In the genomic region with DNA sequence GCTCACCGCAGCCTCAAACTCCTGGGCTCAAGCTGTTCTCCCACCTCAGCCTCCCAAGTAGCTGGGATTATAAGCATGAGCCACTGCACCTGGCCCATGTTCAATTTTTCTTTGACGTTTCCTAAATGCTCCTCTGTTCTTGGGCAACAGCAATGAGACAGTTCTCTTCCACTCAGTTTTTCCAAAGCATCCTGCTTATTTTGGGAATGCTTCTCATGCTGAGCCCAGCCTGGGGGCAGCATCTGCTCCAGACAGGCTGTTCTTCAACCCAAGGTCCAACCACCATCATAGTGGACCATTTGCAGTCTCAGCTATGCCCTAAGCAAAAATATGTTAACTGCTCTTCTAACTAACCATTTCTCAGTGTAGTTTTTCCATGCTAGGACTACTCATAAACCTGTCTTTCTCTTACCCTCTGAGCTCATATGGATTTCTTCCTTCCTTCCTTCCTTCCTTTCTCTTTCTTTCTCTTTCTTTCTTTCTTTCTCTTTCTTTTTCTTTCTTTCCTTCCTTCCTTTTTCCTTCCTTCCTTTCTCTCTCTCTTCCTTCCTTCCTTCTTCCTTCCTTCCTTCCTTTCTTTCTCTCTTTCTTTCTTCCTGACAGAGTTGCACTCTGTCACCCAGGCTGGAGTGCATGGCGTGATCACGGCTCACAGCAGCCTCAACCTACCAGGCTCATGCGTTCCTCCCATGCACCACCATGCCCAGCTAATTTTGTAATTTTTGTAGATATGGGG, we compare ENCODE assay signal across 17 cellular contexts.
"Had no signal": no experiment of that assay in that cellular context is flagged by ENCODE, and none has a peak within 500 bp of the region (broad histone marks: within the 10 kb centered on the region; RNA-seq: fewer than 3 reads in every experiment).

No MANE protein-coding gene starts in this region.

- DNase-seq: activated CD4-positive, alpha-beta T cell treated with anti-CD3 and anti-CD28 coated beads, Interleukin-2, amount 50 U/mL, for 1 hour; activated gamma-delta T cell treated with Interleukin-2 at 50 U/mL for 16 hours; amniotic stem cell; caudate nucleus; erythroblast; mesenchymal stem cell; natural killer cell; spleen; stimulated activated naive B cell treated with anti-CD40 and anti-IgM and Interleukin-4, amounts not matched to agents 10 μg/mL and 1 μg/mL and 100 μg/mL, for 72 hours; substantia nigra; T-cell had no signal

- H3K4me3 Mint-ChIP-seq: activated T-helper 1 cell treated with anti-CD3 and anti-CD28 coated beads, Interleukin-12 subunit alpha, Interleukin-12 subunit beta, Interleukin-2, Interleukin-4 antibody, amounts not matched to agents 30 ng/mL and 10 ng/mL and 1 ng/mL, durations not matched to agents 14 hours and 24 hours and 36 hours; natural killer cell; stimulated activated naive B cell treated with anti-CD40 and anti-IgM and Interleukin-4, amounts not matched to agents 10 μg/mL and 1 μg/mL and 100 μg/mL, for 72 hours; T-cell had no signal

- H3K79me2 ChIP-seq: parathyroid adenoma had no signal

- H3K4me1 Mint-ChIP-seq: natural killer cell had no signal

- H3K27me3 ChIP-seq: hepatocyte, neutrophil, spleen, tibial nerve had no signal

- H3K27ac ChIP-seq: hepatocyte, neutrophil, parathyroid adenoma, spleen, tibial nerve had no signal

- H3K27me3 Mint-ChIP-seq: stimulated activated naive B cell treated with anti-CD40 and anti-IgM and Interleukin-4, amounts not matched to agents 10 μg/mL and 1 μg/mL and 100 μg/mL, for 72 hours; T-cell had no signal

- H3K9me3 Mint-ChIP-seq: activated T-helper 1 cell treated with anti-CD3 and anti-CD28 coated beads, Interleukin-12 subunit alpha, Interleukin-12 subunit beta, Interleukin-2, Interleukin-4 antibody, amounts not matched to agents 30 ng/mL and 10 ng/mL and 1 ng/mL, durations not matched to agents 14 hours and 24 hours and 36 hours; natural killer cell; stimulated activated naive B cell treated with anti-CD40 and anti-IgM and Interleukin-4, amounts not matched to agents 10 μg/mL and 1 μg/mL and 100 μg/mL, for 72 hours had no signal

- H3K36me3 ChIP-seq: neutrophil, spleen, tibial nerve had no signal

- H3K27ac Mint-ChIP-seq: activated T-helper 1 cell treated with anti-CD3 and anti-CD28 coated beads, Interleukin-12 subunit alpha, Interleukin-12 subunit beta, Interleukin-2, Interleukin-4 antibody, amounts not matched to agents 30 ng/mL and 10 ng/mL and 1 ng/mL, durations not matched to agents 14 hours and 24 hours and 36 hours; natural killer cell; stimulated activated naive B cell treated with anti-CD40 and anti-IgM and Interleukin-4, amounts not matched to agents 10 μg/mL and 1 μg/mL and 100 μg/mL, for 72 hours; T-cell had no signal

- H3K4me2 ChIP-seq: hepatocyte had no signal

- H2AFZ ChIP-seq: hepatocyte, parathyroid adenoma had no signal

- H3K9me3 ChIP-seq: neutrophil, spleen, tibial nerve had no signal

- H3K4me3 ChIP-seq: hepatocyte, spleen, tibial nerve had no signal

- H3K4me1 ChIP-seq: parathyroid adenoma, spleen, tibial nerve had no signal

- H3K36me3 Mint-ChIP-seq: activated naive CD4-positive, alpha-beta T cell treated with anti-CD3 and anti-CD28 coated beads, Interleukin-2, amount 50 U/mL, for 72 hours; natural killer cell had no signal
